ENCODE assay signal across 20 cellular contexts in genomic region chr4:37489697-37490096, GRCh38.
"Had no signal": no experiment of that assay in that cellular context is flagged by ENCODE, and none has a peak within 500 bp of the region (broad histone marks: within the 10 kb centered on the region; RNA-seq: fewer than 3 reads in every experiment).

No MANE protein-coding gene starts in this region.

- DNase-seq: cortex of kidney; effector memory CD4-positive, alpha-beta T cell; esophagus squamous epithelium; foreskin fibroblast; glutamatergic neuron; left colon; mammary epithelial cell; natural killer cell; posterior cingulate gyrus; stimulated activated CD4-positive, alpha-beta T cell treated with anti-CD3 and anti-CD28 coated beads, Interleukin-12 subunit alpha, Interleukin-12 subunit beta, amount 100 ng/mL, for 4 hours; stimulated activated naive CD4-positive, alpha-beta T cell; stomach; substantia nigra; trophoblast cell; uterus had no signal

- ATAC-seq: gastroesophageal sphincter, natural killer cell had no signal

- FAIRE-seq: small intestine had no signal

- H3K36me3 ChIP-seq: esophagus squamous epithelium, gastroesophageal sphincter, right atrium auricular region, thoracic aorta, uterus had no signal

- H3K27me3 ChIP-seq: esophagus squamous epithelium, gastroesophageal sphincter, right atrium auricular region, stomach, uterus had no signal

- H3K4me1 ChIP-seq: esophagus squamous epithelium, gastroesophageal sphincter, right atrium auricular region, uterus had no signal

- H3K4me3 ChIP-seq: esophagus squamous epithelium, gastroesophageal sphincter, mucosa of descending colon, right atrium auricular region, stomach, thoracic aorta, uterus had no signal

- H3K27ac ChIP-seq: esophagus squamous epithelium, gastroesophageal sphincter, right atrium auricular region, thoracic aorta, uterus had no signal

- H3K9me3 ChIP-seq: esophagus squamous epithelium, mucosa of descending colon, right atrium auricular region, stomach, thoracic aorta, uterus had no signal
